Comparison of ENCODE assay signal across 2 cellular contexts in the genomic region with DNA sequence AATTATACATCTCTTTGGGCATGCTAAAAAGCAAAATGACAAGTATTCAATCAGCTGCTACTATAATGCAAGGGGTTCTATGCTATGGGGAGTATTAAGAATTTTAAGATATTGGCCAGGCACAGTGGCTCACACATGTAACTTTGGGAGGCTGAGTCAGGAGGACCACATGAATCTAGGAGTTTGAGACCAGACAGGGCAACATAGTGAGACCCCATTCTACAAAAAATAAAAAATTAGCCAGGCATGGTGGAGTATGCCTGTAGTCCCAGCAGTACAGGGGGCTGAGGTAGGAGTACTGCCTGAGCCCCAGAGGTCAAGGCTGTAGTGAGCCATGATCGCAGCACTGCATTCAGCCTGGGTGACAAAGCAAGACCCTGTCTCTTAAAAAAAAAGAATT.
TF ChIP-seq lines count a peak whose summit lies in the region.

No MANE protein-coding gene starts in this region.

TF ChIP-seq in HEK293, 187 proteins besides CTCF, POLR2A, EP300 and RAD21:
- TF ChIP-seq ZNF121 (tag by site-specific recombination; IDR thresholded peaks at IDR 0.05) (peak; percentile 89), ZNF600 (tag by site-specific recombination; IDR thresholded peaks at IDR 0.05) (no peak), ZNF623 (tag by site-specific recombination; IDR thresholded peaks at IDR 0.05) (no peak), ZNF473 (tag by site-specific recombination; IDR thresholded peaks at IDR 0.05) (no peak)

TF ChIP-seq in K562, 482 proteins besides CTCF, POLR2A, EP300 and RAD21:
- peak; percentile 38 for TF ChIP-seq RBM25 (IDR thresholded peaks at IDR 0.05; ENCODE audit: low read depth, low read length, severe bottlenecking)
- TF ChIP-seq ZNF121 (CRISPR knock-in tag; conservative IDR thresholded peaks at IDR 0.05) = peak; percentile 74
- TF ChIP-seq, protein P1, sequence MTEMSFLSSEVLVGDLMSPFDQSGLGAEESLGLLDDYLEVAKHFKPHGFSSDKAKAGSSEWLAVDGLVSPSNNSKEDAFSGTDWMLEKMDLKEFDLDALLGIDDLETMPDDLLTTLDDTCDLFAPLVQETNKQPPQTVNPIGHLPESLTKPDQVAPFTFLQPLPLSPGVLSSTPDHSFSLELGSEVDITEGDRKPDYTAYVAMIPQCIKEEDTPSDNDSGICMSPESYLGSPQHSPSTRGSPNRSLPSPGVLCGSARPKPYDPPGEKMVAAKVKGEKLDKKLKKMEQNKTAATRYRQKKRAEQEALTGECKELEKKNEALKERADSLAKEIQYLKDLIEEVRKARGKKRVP (CRISPR knock-in tag; IDR thresholded peaks at IDR 0.05) = no peak
TF ChIP-seq in K562: peak in this region for 2.
